ENCODE assay signal across 9 cellular contexts in genomic region chrX:137427061-137427778, GRCh38.
DNase-seq lines count a peak whose midpoint lies in the region; ATAC-seq, FAIRE-seq and TF ChIP-seq lines count a peak whose summit lies in the region.
"Had no signal": no experiment of that assay in that cellular context is flagged by ENCODE, and none has a peak within 500 bp of the region (broad histone marks: within the 10 kb centered on the region; RNA-seq: fewer than 3 reads in every experiment).

No MANE protein-coding gene starts in this region.

- no peak overlapping the region for H3K14ac ChIP-seq in neuronal stem cell (ENCODE audit: low read length)

- no peak overlapping the region for H2BK15ac ChIP-seq in neuronal stem cell (ENCODE audit: low read length)

- H3K27me3 Mint-ChIP-seq in CD8-positive, alpha-beta T cell (ENCODE audit: low read depth) = peaks cover 59% of the 10 kb centered on the region
- H3K27me3 Mint-ChIP-seq in endodermal cell (ENCODE audit: insufficient read depth) = peaks cover 5% of the 10 kb centered on the region

- no peak overlapping the region for H4K91ac ChIP-seq in neuronal stem cell (ENCODE audit: low read depth, low read length, poor library complexity)

- H3K9me3 Mint-ChIP-seq in CD8-positive, alpha-beta T cell = peaks cover 4% of the 10 kb centered on the region
- H3K9me3 Mint-ChIP-seq in endodermal cell = peaks cover 43% of the 10 kb centered on the region

- no peak overlapping the region for H2BK120ac ChIP-seq in neuronal stem cell (ENCODE audit: low read depth, low read length)

- no peaks in the 10 kb centered on the region for H3F3A ChIP-seq in MM.1S (ENCODE audit: insufficient read depth, low read length)

- no peak overlapping the region for H3K4ac ChIP-seq in neuronal stem cell (ENCODE audit: low read length)

- no peak for TF ChIP-seq CTCF in CD8-positive, alpha-beta T cell (IDR thresholded peaks at IDR 0.05)
- TF ChIP-seq CTCF in MM.1S (IDR thresholded peaks at IDR 0.05; ENCODE audit: low read length) (no peak), endodermal cell (conservative IDR thresholded peaks at IDR 0.05) (no peak)

- no peak for DNase-seq in CD8-positive, alpha-beta T cell
- DNase-seq in MM.1S (no peak), endodermal cell (peak; percentile 67), neuronal stem cell (ENCODE audit: low spot score) (no peak), small intestine (no peak), NAMALWA (ENCODE audit: low spot score) (no peak), COLO668 (lab: John Stamatoyannopoulos, UW; ENCODE audit: unreplicated experiment) (no peak)

- H3K23ac ChIP-seq in neuronal stem cell (ENCODE audit: low read depth, low read length, poor library complexity) = no peak overlapping the region

- H2BK5ac ChIP-seq in neuronal stem cell (ENCODE audit: low read length) = no peak overlapping the region

- no peak for FAIRE-seq in small intestine (lab: Jason Lieb, UNC)

- H3K27me3 ChIP-seq in CD8-positive, alpha-beta T cell (ENCODE audit: insufficient read depth, low read length) = peaks cover 37% of the 10 kb centered on the region
- H3K27me3 ChIP-seq in MM.1S (replicated peaks; ENCODE audit: insufficient read depth, low read length) (no peaks in the 10 kb centered on the region), endodermal cell (ENCODE audit: control insufficient read depth, insufficient read depth, low read length, poor library complexity, severe bottlenecking) (no peaks in the 10 kb centered on the region), neuronal stem cell (ENCODE audit: control insufficient read depth in 3 of 3, insufficient read depth in 3 of 3, low read depth in 1 of 3, low read length in 3 of 3) (peaks cover 0 to 54% (median 29%) of the 10 kb centered on the region in 3 experiments), small intestine (ENCODE audit: control insufficient read depth in 2 of 2, insufficient read depth in 2 of 2, low read length in 2 of 2) (peaks cover 2 to 22% of the 10 kb centered on the region in 2 donors)

- H3K9me2 ChIP-seq in MM.1S (replicated peaks; ENCODE audit: insufficient read depth, low read length) = no peaks in the 10 kb centered on the region

- 0 to 6% methylated on average over 1 to 49 of the region's 50 CpGs for WGBS in endodermal cell (ENCODE audit: insufficient coverage in 1 of 2, insufficient read length in 1 of 2), 2 experiments
- no CpG with 5 or more reads among the region's 50 CpGs for WGBS in neuronal stem cell (ENCODE audit: extremely low coverage in 2 of 2, insufficient read length in 2 of 2, insufficient replicate concordance in 1 of 2), 2 donors
- WGBS in small intestine, 3 donors = 3 to 42% (median 14%) methylated on average over 40 to 50 of the region's 50 CpGs

- POLR2A ChIA-PET in CD8-positive, alpha-beta T cell (lab: Charles Lee) = no interaction called here

- no peak overlapping the region for H3K27ac ChIP-seq in CD8-positive, alpha-beta T cell (ENCODE audit: low read depth, low read length)
- H3K27ac ChIP-seq in MM.1S (ENCODE audit: low read length) = no peak overlapping the region
- H3K27ac ChIP-seq in endodermal cell (ENCODE audit: low read depth, low read length) = peak overlapping the region; percentile 57
- no peak overlapping the region for H3K27ac ChIP-seq in neuronal stem cell (replicated peaks; ENCODE audit: low read length)
- no peak overlapping the region for H3K27ac ChIP-seq in small intestine (ENCODE audit: low read depth in 1 of 2, low read length in 1 of 2)

- no peaks in the 10 kb centered on the region for H3K36me3 Mint-ChIP-seq in CD8-positive, alpha-beta T cell
- H3K36me3 Mint-ChIP-seq in endodermal cell (ENCODE audit: low read depth) = no peaks in the 10 kb centered on the region

- ATAC-seq in CD8-positive, alpha-beta T cell = no peak
- ATAC-seq in HG03045 (IDR thresholded peaks at IDR 0.05; ENCODE audit: unreplicated experiment) = no peak
- ATAC-seq: esophagus mucosa had no signal

- H2AFZ ChIP-seq in MM.1S (ENCODE audit: low read length) (peak overlapping the region; percentile 64), neuronal stem cell (ENCODE audit: low read length) (no peak overlapping the region)

- no peak overlapping the region for H2BK12ac ChIP-seq in neuronal stem cell (ENCODE audit: low read length)

- no peak overlapping the region for H2AK5ac ChIP-seq in neuronal stem cell (ENCODE audit: low read depth, low read length)

- no peaks in the 10 kb centered on the region for H3K9me3 ChIP-seq in CD8-positive, alpha-beta T cell (ENCODE audit: low read length)
- H3K9me3 ChIP-seq in MM.1S (replicated peaks; ENCODE audit: insufficient read depth, low read length) (no peaks in the 10 kb centered on the region), endodermal cell (ENCODE audit: control insufficient read depth, low read length) (no peaks in the 10 kb centered on the region), neuronal stem cell (replicated peaks in 1 of 2; ENCODE audit: control insufficient read depth in 2 of 2, insufficient read depth in 1 of 2, low read depth in 1 of 2, low read length in 2 of 2) (no peaks in the 10 kb centered on the region), small intestine (ENCODE audit: control insufficient read depth, low read depth) (no peaks in the 10 kb centered on the region)

- intact Hi-C loops in CD8-positive, alpha-beta T cell (cut with DNase I, micrococcal nuclease) = no loop called here

- peaks cover 18% of the 10 kb centered on the region for H3K4me1 ChIP-seq in CD8-positive, alpha-beta T cell (ENCODE audit: insufficient read depth, low read length)
- H3K4me1 ChIP-seq in MM.1S (ENCODE audit: low read length) (no peaks in the 10 kb centered on the region), endodermal cell (ENCODE audit: control insufficient read depth, insufficient read depth, low read length) (no peaks in the 10 kb centered on the region), neuronal stem cell (ENCODE audit: control insufficient read depth in 2 of 2, insufficient read depth in 1 of 2, low read depth in 1 of 2, low read length in 2 of 2) (peaks cover 0 to 8% of the 10 kb centered on the region in 2 donors), small intestine (ENCODE audit: control insufficient read depth in 2 of 2, insufficient read depth in 1 of 2, low read depth in 1 of 2, low read length in 1 of 2) (no peaks in the 10 kb centered on the region)

- H3K36me3 ChIP-seq in CD8-positive, alpha-beta T cell (ENCODE audit: insufficient read depth, low read length) = no peaks in the 10 kb centered on the region
- H3K36me3 ChIP-seq in MM.1S (replicated peaks; ENCODE audit: insufficient read depth, low read length) (no peaks in the 10 kb centered on the region), endodermal cell (ENCODE audit: control insufficient read depth, insufficient read depth, low read length) (no peaks in the 10 kb centered on the region), neuronal stem cell (replicated peaks in 1 of 2; ENCODE audit: control insufficient read depth in 2 of 2, insufficient read depth in 2 of 2, low read length in 2 of 2) (no peaks in the 10 kb centered on the region), small intestine (ENCODE audit: control insufficient read depth in 2 of 2, insufficient read depth in 2 of 2, low read length in 2 of 2) (no peaks in the 10 kb centered on the region)

- peaks cover 9% of the 10 kb centered on the region for H3K4me1 Mint-ChIP-seq in CD8-positive, alpha-beta T cell (ENCODE audit: low read depth)
- peaks cover 22% of the 10 kb centered on the region for H3K4me1 Mint-ChIP-seq in endodermal cell

- H3K4me2 ChIP-seq in MM.1S (ENCODE audit: low read depth, low read length) = peak overlapping the region; percentile 50
- H3K4me2 ChIP-seq in neuronal stem cell (ENCODE audit: insufficient read depth, low read length, poor library complexity, severe bottlenecking) = peak overlapping the region; percentile 66

- no peaks in the 10 kb centered on the region for H4K20me1 ChIP-seq in MM.1S (ENCODE audit: insufficient read depth, low read length)

- CTCF ChIA-PET in CD8-positive, alpha-beta T cell (lab: Charles Lee) = no interaction called here

- no peak overlapping the region for H3K9ac ChIP-seq in MM.1S (ENCODE audit: low read length)
- peak overlapping the region; percentile 25 for H3K9ac ChIP-seq in endodermal cell (ENCODE audit: extremely low read depth, low read length, poor library complexity, severe bottlenecking)
- no peak overlapping the region for H3K9ac ChIP-seq in neuronal stem cell (ENCODE audit: low read depth, low read length, poor library complexity)

- no peaks in the 10 kb centered on the region for H3K79me1 ChIP-seq in neuronal stem cell (ENCODE audit: low read depth, low read length)

- H3K27ac Mint-ChIP-seq in CD8-positive, alpha-beta T cell = no peak overlapping the region
- H3K27ac Mint-ChIP-seq in endodermal cell = peak overlapping the region; percentile 84

- H3K4me3 Mint-ChIP-seq in CD8-positive, alpha-beta T cell = peak overlapping the region; percentile 75
- H3K4me3 Mint-ChIP-seq in endodermal cell = peak overlapping the region; percentile 62

- no peaks in the 10 kb centered on the region for H3K79me2 ChIP-seq in MM.1S (ENCODE audit: low read length)

- no peak overlapping the region for H4K8ac ChIP-seq in neuronal stem cell (ENCODE audit: low read depth, low read length)

- peak overlapping the region; percentile 48 for H3K18ac ChIP-seq in neuronal stem cell (ENCODE audit: low read length)

- peak overlapping the region; percentile 50 for H3K4me3 ChIP-seq in CD8-positive, alpha-beta T cell (ENCODE audit: low read depth, low read length)
- H3K4me3 ChIP-seq in MM.1S (ENCODE audit: low read length) (peak overlapping the region; percentile 43), endodermal cell (ENCODE audit: low read length) (peak overlapping the region; percentile 81), neuronal stem cell (ENCODE audit: low read length in 2 of 2) (peak overlapping the region in 1 of 2 donors; percentile 12), small intestine (ENCODE audit: low read depth in 1 of 2, low read length in 2 of 2) (peak overlapping the region in 1 of 2 donors; percentile 4)
